Comparison of ENCODE assay signal across 18 cellular contexts in genomic region chr19:4144666-4145261, GRCh38. TPM values are rescaled to one million over a fixed set of nuclear protein-coding genes. Genes with fewer than 3 reads are reported as not detected.
DNase-seq lines count a peak whose midpoint lies in the region; ATAC-seq, FAIRE-seq and TF ChIP-seq lines count a peak whose summit lies in the region.
"Had no signal": no experiment of that assay in that cellular context is flagged by ENCODE, and none has a peak within 500 bp of the region (broad histone marks: within the 10 kb centered on the region; RNA-seq: fewer than 3 reads in every experiment).

No MANE protein-coding gene starts in this region.

- TF ChIP-seq RAD21 in SK-N-SH (IDR thresholded peaks at IDR 0.05; ENCODE audit: low read length) = no peak

- FAIRE-seq in urothelium cell line (lab: Jason Lieb, UNC) = no peak
- FAIRE-seq: A204.1, GM12892 had no signal

- H3K9me2 ChIP-seq in SK-N-SH = no peaks in the 10 kb centered on the region

- H3K4me3 ChIP-seq in SK-N-SH (ENCODE audit: low read depth in 2 of 2, low read length in 1 of 2) = no peak overlapping the region
- H3K4me3 ChIP-seq: spleen had no signal

- H3K9ac ChIP-seq in SK-N-SH = no peak overlapping the region

- intact Hi-C loops in sciatic nerve (cut with DNase I) = no loop called here

- ATAC-seq in SK-N-SH treated with all-trans-retinoic acid at 6 μM for 48 hours (no peak), WTC11 (no peak), sciatic nerve (no peak)
- ATAC-seq: left ventricle myocardium superior had no signal

- DNase-seq in SK-N-SH (peak; percentile 12), SW480 (ENCODE audit: low spot score) (peak; percentile 33), fibroblast of the conjunctiva (ENCODE audit: low read depth) (peak; percentile 31), urothelium cell line (ENCODE audit: low spot score) (peak; percentile 46), WTC11 (ENCODE audit: low spot score) (no peak), globus pallidus (ENCODE audit: low spot score) (no peak), sciatic nerve (ENCODE audit: low spot score) (no peak)
- DNase-seq: activated CD8-positive, alpha-beta memory T cell treated with anti-CD3 and anti-CD28 coated beads for 24 hours; glutamatergic neuron; left ventricle myocardium superior; NCI-H2171 treated with DMSO at 0.1 percent for 48 hours; spleen; trophoblast cell had no signal

- H3K27me3 ChIP-seq in SK-N-SH (ENCODE audit: insufficient read depth) = no peaks in the 10 kb centered on the region

- POLR2A ChIA-PET in SK-N-SH (lab: Yijun Ruan, JAX) (no interaction called here), WTC11 (lab: Charles Lee) (no interaction called here)

- TF ChIP-seq CTCF in SK-N-SH (IDR thresholded peaks at IDR 0.05) (no peak), WTC11 (IDR thresholded peaks at IDR 0.05) (no peak)

- H3K79me2 ChIP-seq in SK-N-SH (ENCODE audit: insufficient read depth) = no peaks in the 10 kb centered on the region

- H3K9me3 Mint-ChIP-seq in WTC11 = no peaks in the 10 kb centered on the region
- H3K9me3 Mint-ChIP-seq: activated naive CD4-positive, alpha-beta T cell treated with anti-CD3 and anti-CD28 coated beads, Interleukin-2, amount 50 U/mL, for 24 hours; dendritic cell treated with granulocyte-macrophage colony-stimulating factor and Interleukin-4, amounts not matched to agents 40 ng/mL and 50 ng/mL, for 4 days had no signal

- WGBS in SK-N-SH (ENCODE audit: low lambda C conversion rate) = 32% methylated on average over 7 of the region's 7 CpGs

- no peak overlapping the region for H3K27ac ChIP-seq in SK-N-SH (ENCODE audit: low read depth in 2 of 2, low read length in 1 of 2)

- H3K4me3 Mint-ChIP-seq in WTC11 = no peak overlapping the region
- H3K4me3 Mint-ChIP-seq: activated naive CD4-positive, alpha-beta T cell treated with anti-CD3 and anti-CD28 coated beads, Interleukin-2, amount 50 U/mL, for 24 hours; dendritic cell treated with granulocyte-macrophage colony-stimulating factor and Interleukin-4, amounts not matched to agents 40 ng/mL and 50 ng/mL, for 4 days had no signal

- H4K20me1 ChIP-seq in SK-N-SH (ENCODE audit: insufficient read depth) = no peaks in the 10 kb centered on the region

- H3K27ac Mint-ChIP-seq in WTC11 = no peak overlapping the region
- H3K27ac Mint-ChIP-seq: activated naive CD4-positive, alpha-beta T cell treated with anti-CD3 and anti-CD28 coated beads, Interleukin-2, amount 50 U/mL, for 24 hours; dendritic cell treated with granulocyte-macrophage colony-stimulating factor and Interleukin-4, amounts not matched to agents 40 ng/mL and 50 ng/mL, for 4 days had no signal

- H3K4me1 Mint-ChIP-seq in WTC11 = peaks cover 5% of the 10 kb centered on the region

- no peak for TF ChIP-seq EP300 in SK-N-SH (IDR thresholded peaks at IDR 0.05; ENCODE audit: borderline replicate concordance in 1 of 2, low read depth in 1 of 2, low read length in 1 of 2)

- CTCF ChIA-PET in SK-N-SH (lab: Yijun Ruan, JAX) = no interaction called here
- CTCF ChIA-PET in WTC11 (lab: Charles Lee) = no interaction called here

- no peaks in the 10 kb centered on the region for H3K9me3 ChIP-seq in SK-N-SH
- H3K9me3 ChIP-seq: spleen had no signal

- H3F3A ChIP-seq in SK-N-SH (replicated peaks; ENCODE audit: insufficient read depth) = no peaks in the 10 kb centered on the region

- H3K36me3 Mint-ChIP-seq in WTC11 = no peaks in the 10 kb centered on the region
- H3K36me3 Mint-ChIP-seq: activated naive CD4-positive, alpha-beta T cell treated with anti-CD3 and anti-CD28 coated beads, Interleukin-2, amount 50 U/mL, for 24 hours had no signal

- peaks cover 34% of the 10 kb centered on the region for H3K27me3 Mint-ChIP-seq in WTC11 (ENCODE audit: low read depth)

- no peak overlapping the region for H3K4me2 ChIP-seq in SK-N-SH

- no peaks in the 10 kb centered on the region for H3K4me1 ChIP-seq in SK-N-SH (ENCODE audit: control insufficient read depth in 1 of 2, insufficient read depth in 2 of 2, low read depth in 1 of 2, low read length in 1 of 2)

- no peaks in the 10 kb centered on the region for H3K36me3 ChIP-seq in SK-N-SH (replicated peaks in 1 of 2; ENCODE audit: control insufficient read depth in 1 of 2, insufficient read depth in 2 of 2, low read length in 1 of 2)
- H3K36me3 ChIP-seq: spleen had no signal

- H2AFZ ChIP-seq in SK-N-SH (ENCODE audit: low read depth) = no peak overlapping the region

TF ChIP-seq in SK-N-SH, 30 proteins besides CTCF, POLR2A, EP300 and RAD21 (continues in another document):
- TF ChIP-seq ELF1 (IDR thresholded peaks at IDR 0.05) (no peak), GATA2 (CRISPR knock-in tag; IDR thresholded peaks at IDR 0.05) (no peak), USF1 (IDR thresholded peaks at IDR 0.05; ENCODE audit: borderline replicate concordance, low read depth) (no peak), NRF1 (IDR thresholded peaks at IDR 0.05; ENCODE audit: low read depth, low read length) (no peak), MXI1 (IDR thresholded peaks at IDR 0.05; ENCODE audit: low read depth, low read length) (no peak), CHD2 (IDR thresholded peaks at IDR 0.05; ENCODE audit: low read length, partially characterized antibody) (no peak), EZH2phosphoT487 (IDR thresholded peaks at IDR 0.05; ENCODE audit: borderline replicate concordance, low read depth) (no peak)

TF ChIP-seq in SK-N-SH treated with all-trans-retinoic acid at 6 μM for 48 hours, 23 proteins besides CTCF, POLR2A, EP300 and RAD21 (continues in another document):
- no peak for TF ChIP-seq ARNTL (CRISPR knock-in tag; IDR thresholded peaks at IDR 0.05; ENCODE audit: borderline replicate concordance, low read depth)
- no peak for TF ChIP-seq CSRNP3 (CRISPR knock-in tag; IDR thresholded peaks at IDR 0.05)
- TF ChIP-seq SNAI2 (CRISPR knock-in tag; IDR thresholded peaks at IDR 0.05) = no peak

TF ChIP-seq in WTC11, 78 proteins besides CTCF, POLR2A, EP300 and RAD21:
- TF ChIP-seq SOX15 (CRISPR knock-in tag; IDR thresholded peaks at IDR 0.05) (no peak), ZBTB21 (CRISPR knock-in tag; IDR thresholded peaks at IDR 0.05; ENCODE audit: borderline replicate concordance) (no peak), AFF4 (CRISPR knock-in tag; IDR thresholded peaks at IDR 0.05; ENCODE audit: borderline replicate concordance) (no peak)

RNA-seq across cellular contexts. Expression of gene CREB3L3, which starts 8.7 kb away (rescaled TPM):
- 0.05 TPM in 1 of 2 replicates, not detected in the other for polyA plus RNA-seq in SK-N-SH (2012; rRNA removed)
- polyA plus RNA-seq in SK-N-SH (2012; cell fraction: cytosol; rRNA removed) = 0.01 and 0.04 TPM in 2 replicates
- 0.06 and 0.08 TPM in 2 replicates for polyA plus RNA-seq in SK-N-SH (2012; cell fraction: nucleus; rRNA removed)
- total RNA-seq in WTC11 (2021) (0.09 to 0.46 TPM in 2 of 3 replicates, not detected in the other), sciatic nerve (not detected)
- total RNA-seq: left ventricle myocardium superior had no signal

RNA-seq across cellular contexts. Expression of gene MAP2K2, which starts 20.8 kb away (rescaled TPM):
- 67.2 and 114 TPM in 2 replicates for polyA plus RNA-seq in SK-N-SH (2012; rRNA removed)
- 55.7 and 82.6 TPM in 2 replicates for polyA plus RNA-seq in SK-N-SH (2012; cell fraction: cytosol; rRNA removed)
- 156 and 227 TPM in 2 replicates for polyA plus RNA-seq in SK-N-SH (2012; cell fraction: nucleus; rRNA removed)
- 175 to 177 TPM (median 176 TPM) in 3 replicates for total RNA-seq in WTC11 (2021)
- 108 TPM for total RNA-seq in sciatic nerve

RNA-seq across cellular contexts. Expression of gene SIRT6, which starts 37.6 kb away (rescaled TPM):
- 37.2 and 41.0 TPM in 2 replicates for polyA plus RNA-seq in SK-N-SH (2012; rRNA removed)
- 14.6 and 20.5 TPM in 2 replicates for polyA plus RNA-seq in SK-N-SH (2012; cell fraction: cytosol; rRNA removed)
- 121 and 130 TPM in 2 replicates for polyA plus RNA-seq in SK-N-SH (2012; cell fraction: nucleus; rRNA removed)
- total RNA-seq in WTC11 (2021) (27.2 to 29.9 TPM (median 28.1 TPM) in 3 replicates), sciatic nerve (19.0 TPM)

RNA-seq across cellular contexts. Expression of gene ANKRD24, which starts 37.7 kb away (rescaled TPM):
- polyA plus RNA-seq in SK-N-SH (2012; rRNA removed) = 0.87 and 1.1 TPM in 2 replicates
- 0.38 and 0.42 TPM in 2 replicates for polyA plus RNA-seq in SK-N-SH (2012; cell fraction: cytosol; rRNA removed)
- 3.8 and 4.4 TPM in 2 replicates for polyA plus RNA-seq in SK-N-SH (2012; cell fraction: nucleus; rRNA removed)
- total RNA-seq in WTC11 (2021) = 11.3 to 15.0 TPM (median 14.8 TPM) in 3 replicates
- total RNA-seq in sciatic nerve = 1.3 TPM

Comparison
In these comparisons a context has a peak if more than half of its experiments do, and no peak if none do; other contexts are left out.
1. DNase-seq: peak in SK-N-SH (single experiment), SW480 (single experiment), fibroblast of the conjunctiva (single experiment) and urothelium cell line (single experiment); none in WTC11 (single experiment), globus pallidus (single experiment) and sciatic nerve (single experiment).